ENCODE assay signal across 1 cellular context in genomic region chr3:105869531-105869833, GRCh38.
TF ChIP-seq lines count a peak whose summit lies in the region.

No MANE protein-coding gene starts in this region.

TF ChIP-seq in HepG2, 621 proteins besides CTCF, POLR2A, EP300 and RAD21 (continued from another document and continues in another):
- TF ChIP-seq ZNF513 (CRISPR knock-in tag; conservative IDR thresholded peaks at IDR 0.05) (no peak), ZSCAN20 (CRISPR knock-in tag; IDR thresholded peaks at IDR 0.05; ENCODE audit: borderline replicate concordance) (no peak), KLF9 (CRISPR knock-in tag; IDR thresholded peaks at IDR 0.05; ENCODE audit: low read depth) (no peak), ELF3 (CRISPR knock-in tag; IDR thresholded peaks at IDR 0.05) (0 out of 2 replicates have a peak, but pooled peaks have one; percentile 2), REPIN1 (CRISPR knock-in tag; IDR thresholded peaks at IDR 0.05; ENCODE audit: borderline replicate concordance, low read depth) (0 out of 2 replicates have a peak, but pooled peaks have one; percentile 13), KAT8 (CRISPR knock-in tag; IDR thresholded peaks at IDR 0.05) (peak; percentile 9; the same call in 1 of the 2 replicates), ZNF792 (CRISPR knock-in tag; IDR thresholded peaks at IDR 0.05) (no peak), ZMAT3 (CRISPR knock-in tag; conservative IDR thresholded peaks at IDR 0.05) (peak; percentile 45; the same call in 1 of the 2 replicates), ARID2 (CRISPR knock-in tag; IDR thresholded peaks at IDR 0.05; ENCODE audit: borderline replicate concordance) (0 out of 2 replicates have a peak, but pooled peaks have one; percentile 38), MTA1 (CRISPR knock-in tag; IDR thresholded peaks at IDR 0.05; ENCODE audit: borderline replicate concordance) (no peak), CENPT (CRISPR knock-in tag; IDR thresholded peaks at IDR 0.05; ENCODE audit: low read depth) (no peak), PHF20 (CRISPR knock-in tag; IDR thresholded peaks at IDR 0.05) (0 out of 2 replicates have a peak, but pooled peaks have one; percentile 3), ZBTB34 (CRISPR knock-in tag; IDR thresholded peaks at IDR 0.05) (0 out of 2 replicates have a peak, but pooled peaks have one; percentile 27), SOX6 (IDR thresholded peaks at IDR 0.05) (no peak), SOX6 (CRISPR knock-in tag; IDR thresholded peaks at IDR 0.05) (0 out of 2 replicates have a peak, but pooled peaks have one; percentile 17), IKZF4 (CRISPR knock-in tag; IDR thresholded peaks at IDR 0.05; ENCODE audit: borderline replicate concordance, low read depth, not compliant biosample characterization) (no peak), SMYD3 (CRISPR knock-in tag; IDR thresholded peaks at IDR 0.05) (peak; percentile 70; the same call in 1 of the 2 replicates), ZSCAN29 (CRISPR knock-in tag; conservative IDR thresholded peaks at IDR 0.05) (no peak), ZNF180 (CRISPR knock-in tag; IDR thresholded peaks at IDR 0.05; ENCODE audit: borderline replicate concordance, low read depth) (no peak), HMG20A (CRISPR knock-in tag; IDR thresholded peaks at IDR 0.05; ENCODE audit: borderline replicate concordance) (peak; percentile 1; the same call in 1 of the 2 replicates), IKZF5 (CRISPR knock-in tag; IDR thresholded peaks at IDR 0.05) (0 out of 2 replicates have a peak, but pooled peaks have one; percentile 12), TOPORS (CRISPR knock-in tag; IDR thresholded peaks at IDR 0.05) (no peak; the same call in 1 of the 2 replicates), SNAPC2 (CRISPR knock-in tag; IDR thresholded peaks at IDR 0.05) (0 out of 2 replicates have a peak, but pooled peaks have one; percentile 34), MEIS1 (CRISPR knock-in tag; IDR thresholded peaks at IDR 0.05; ENCODE audit: borderline replicate concordance) (no peak), TOE1 (CRISPR knock-in tag; IDR thresholded peaks at IDR 0.05) (0 out of 2 replicates have a peak, but pooled peaks have one; percentile 16), ZNF615 (CRISPR knock-in tag; IDR thresholded peaks at IDR 0.05; ENCODE audit: borderline replicate concordance) (no peak), SALL2 (CRISPR knock-in tag; IDR thresholded peaks at IDR 0.05) (no peak), TMF1 (CRISPR knock-in tag; IDR thresholded peaks at IDR 0.05; ENCODE audit: low read depth) (no peak), SAP130 (CRISPR knock-in tag; IDR thresholded peaks at IDR 0.05; ENCODE audit: low read depth) (0 out of 2 replicates have a peak, but pooled peaks have one; percentile 34), SMAD3 (CRISPR knock-in tag; IDR thresholded peaks at IDR 0.05) (0 out of 2 replicates have a peak, but pooled peaks have one; percentile 25), KAT7 (CRISPR knock-in tag; IDR thresholded peaks at IDR 0.05; ENCODE audit: borderline replicate concordance) (0 out of 2 replicates have a peak, but pooled peaks have one; percentile 26), ZNF256 (CRISPR knock-in tag; conservative IDR thresholded peaks at IDR 0.05) (no peak), ZNF614 (CRISPR knock-in tag; IDR thresholded peaks at IDR 0.05; ENCODE audit: borderline replicate concordance) (no peak), ZNF724P (CRISPR knock-in tag; IDR thresholded peaks at IDR 0.05; ENCODE audit: borderline replicate concordance) (no peak)
- TF ChIP-seq, protein P1, sequence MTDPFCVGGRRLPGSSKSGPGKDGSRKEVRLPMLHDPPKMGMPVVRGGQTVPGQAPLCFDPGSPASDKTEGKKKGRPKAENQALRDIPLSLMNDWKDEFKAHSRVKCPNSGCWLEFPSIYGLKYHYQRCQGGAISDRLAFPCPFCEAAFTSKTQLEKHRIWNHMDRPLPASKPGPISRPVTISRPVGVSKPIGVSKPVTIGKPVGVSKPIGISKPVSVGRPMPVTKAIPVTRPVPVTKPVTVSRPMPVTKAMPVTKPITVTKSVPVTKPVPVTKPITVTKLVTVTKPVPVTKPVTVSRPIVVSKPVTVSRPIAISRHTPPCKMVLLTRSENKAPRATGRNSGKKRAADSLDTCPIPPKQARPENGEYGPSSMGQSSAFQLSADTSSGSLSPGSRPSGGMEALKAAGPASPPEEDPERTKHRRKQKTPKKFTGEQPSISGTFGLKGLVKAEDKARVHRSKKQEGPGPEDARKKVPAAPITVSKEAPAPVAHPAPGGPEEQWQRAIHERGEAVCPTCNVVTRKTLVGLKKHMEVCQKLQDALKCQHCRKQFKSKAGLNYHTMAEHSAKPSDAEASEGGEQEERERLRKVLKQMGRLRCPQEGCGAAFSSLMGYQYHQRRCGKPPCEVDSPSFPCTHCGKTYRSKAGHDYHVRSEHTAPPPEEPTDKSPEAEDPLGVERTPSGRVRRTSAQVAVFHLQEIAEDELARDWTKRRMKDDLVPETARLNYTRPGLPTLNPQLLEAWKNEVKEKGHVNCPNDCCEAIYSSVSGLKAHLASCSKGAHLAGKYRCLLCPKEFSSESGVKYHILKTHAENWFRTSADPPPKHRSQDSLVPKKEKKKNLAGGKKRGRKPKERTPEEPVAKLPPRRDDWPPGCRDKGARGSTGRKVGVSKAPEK (CRISPR knock-in tag; IDR thresholded peaks at IDR 0.05; ENCODE audit: borderline replicate concordance): no peak
- TF ChIP-seq, protein P2, sequence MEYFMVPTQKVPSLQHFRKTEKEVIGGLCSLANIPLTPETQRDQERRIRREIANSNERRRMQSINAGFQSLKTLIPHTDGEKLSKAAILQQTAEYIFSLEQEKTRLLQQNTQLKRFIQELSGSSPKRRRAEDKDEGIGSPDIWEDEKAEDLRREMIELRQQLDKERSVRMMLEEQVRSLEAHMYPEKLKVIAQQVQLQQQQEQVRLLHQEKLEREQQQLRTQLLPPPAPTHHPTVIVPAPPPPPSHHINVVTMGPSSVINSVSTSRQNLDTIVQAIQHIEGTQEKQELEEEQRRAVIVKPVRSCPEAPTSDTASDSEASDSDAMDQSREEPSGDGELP (IDR thresholded peaks at IDR 0.05; ENCODE audit: borderline replicate concordance, low read depth): no peak
- TF ChIP-seq, protein P3, sequence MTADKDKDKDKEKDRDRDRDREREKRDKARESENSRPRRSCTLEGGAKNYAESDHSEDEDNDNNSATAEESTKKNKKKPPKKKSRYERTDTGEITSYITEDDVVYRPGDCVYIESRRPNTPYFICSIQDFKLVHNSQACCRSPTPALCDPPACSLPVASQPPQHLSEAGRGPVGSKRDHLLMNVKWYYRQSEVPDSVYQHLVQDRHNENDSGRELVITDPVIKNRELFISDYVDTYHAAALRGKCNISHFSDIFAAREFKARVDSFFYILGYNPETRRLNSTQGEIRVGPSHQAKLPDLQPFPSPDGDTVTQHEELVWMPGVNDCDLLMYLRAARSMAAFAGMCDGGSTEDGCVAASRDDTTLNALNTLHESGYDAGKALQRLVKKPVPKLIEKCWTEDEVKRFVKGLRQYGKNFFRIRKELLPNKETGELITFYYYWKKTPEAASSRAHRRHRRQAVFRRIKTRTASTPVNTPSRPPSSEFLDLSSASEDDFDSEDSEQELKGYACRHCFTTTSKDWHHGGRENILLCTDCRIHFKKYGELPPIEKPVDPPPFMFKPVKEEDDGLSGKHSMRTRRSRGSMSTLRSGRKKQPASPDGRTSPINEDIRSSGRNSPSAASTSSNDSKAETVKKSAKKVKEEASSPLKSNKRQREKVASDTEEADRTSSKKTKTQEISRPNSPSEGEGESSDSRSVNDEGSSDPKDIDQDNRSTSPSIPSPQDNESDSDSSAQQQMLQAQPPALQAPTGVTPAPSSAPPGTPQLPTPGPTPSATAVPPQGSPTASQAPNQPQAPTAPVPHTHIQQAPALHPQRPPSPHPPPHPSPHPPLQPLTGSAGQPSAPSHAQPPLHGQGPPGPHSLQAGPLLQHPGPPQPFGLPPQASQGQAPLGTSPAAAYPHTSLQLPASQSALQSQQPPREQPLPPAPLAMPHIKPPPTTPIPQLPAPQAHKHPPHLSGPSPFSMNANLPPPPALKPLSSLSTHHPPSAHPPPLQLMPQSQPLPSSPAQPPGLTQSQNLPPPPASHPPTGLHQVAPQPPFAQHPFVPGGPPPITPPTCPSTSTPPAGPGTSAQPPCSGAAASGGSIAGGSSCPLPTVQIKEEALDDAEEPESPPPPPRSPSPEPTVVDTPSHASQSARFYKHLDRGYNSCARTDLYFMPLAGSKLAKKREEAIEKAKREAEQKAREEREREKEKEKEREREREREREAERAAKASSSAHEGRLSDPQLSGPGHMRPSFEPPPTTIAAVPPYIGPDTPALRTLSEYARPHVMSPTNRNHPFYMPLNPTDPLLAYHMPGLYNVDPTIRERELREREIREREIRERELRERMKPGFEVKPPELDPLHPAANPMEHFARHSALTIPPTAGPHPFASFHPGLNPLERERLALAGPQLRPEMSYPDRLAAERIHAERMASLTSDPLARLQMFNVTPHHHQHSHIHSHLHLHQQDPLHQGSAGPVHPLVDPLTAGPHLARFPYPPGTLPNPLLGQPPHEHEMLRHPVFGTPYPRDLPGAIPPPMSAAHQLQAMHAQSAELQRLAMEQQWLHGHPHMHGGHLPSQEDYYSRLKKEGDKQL (CRISPR knock-in tag; IDR thresholded peaks at IDR 0.05; ENCODE audit: low read depth): no peak
- TF ChIP-seq, protein P4, sequence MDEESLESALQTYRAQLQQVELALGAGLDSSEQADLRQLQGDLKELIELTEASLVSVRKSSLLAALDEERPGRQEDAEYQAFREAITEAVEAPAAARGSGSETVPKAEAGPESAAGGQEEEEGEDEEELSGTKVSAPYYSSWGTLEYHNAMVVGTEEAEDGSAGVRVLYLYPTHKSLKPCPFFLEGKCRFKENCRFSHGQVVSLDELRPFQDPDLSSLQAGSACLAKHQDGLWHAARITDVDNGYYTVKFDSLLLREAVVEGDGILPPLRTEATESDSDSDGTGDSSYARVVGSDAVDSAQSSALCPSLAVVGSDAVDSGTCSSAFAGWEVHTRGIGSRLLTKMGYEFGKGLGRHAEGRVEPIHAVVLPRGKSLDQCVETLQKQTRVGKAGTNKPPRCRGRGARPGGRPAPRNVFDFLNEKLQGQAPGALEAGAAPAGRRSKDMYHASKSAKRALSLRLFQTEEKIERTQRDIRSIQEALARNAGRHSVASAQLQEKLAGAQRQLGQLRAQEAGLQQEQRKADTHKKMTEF (CRISPR knock-in tag; IDR thresholded peaks at IDR 0.05): 0 out of 2 replicates have a peak, but pooled peaks have one; percentile 5
- TF ChIP-seq, protein P5, sequence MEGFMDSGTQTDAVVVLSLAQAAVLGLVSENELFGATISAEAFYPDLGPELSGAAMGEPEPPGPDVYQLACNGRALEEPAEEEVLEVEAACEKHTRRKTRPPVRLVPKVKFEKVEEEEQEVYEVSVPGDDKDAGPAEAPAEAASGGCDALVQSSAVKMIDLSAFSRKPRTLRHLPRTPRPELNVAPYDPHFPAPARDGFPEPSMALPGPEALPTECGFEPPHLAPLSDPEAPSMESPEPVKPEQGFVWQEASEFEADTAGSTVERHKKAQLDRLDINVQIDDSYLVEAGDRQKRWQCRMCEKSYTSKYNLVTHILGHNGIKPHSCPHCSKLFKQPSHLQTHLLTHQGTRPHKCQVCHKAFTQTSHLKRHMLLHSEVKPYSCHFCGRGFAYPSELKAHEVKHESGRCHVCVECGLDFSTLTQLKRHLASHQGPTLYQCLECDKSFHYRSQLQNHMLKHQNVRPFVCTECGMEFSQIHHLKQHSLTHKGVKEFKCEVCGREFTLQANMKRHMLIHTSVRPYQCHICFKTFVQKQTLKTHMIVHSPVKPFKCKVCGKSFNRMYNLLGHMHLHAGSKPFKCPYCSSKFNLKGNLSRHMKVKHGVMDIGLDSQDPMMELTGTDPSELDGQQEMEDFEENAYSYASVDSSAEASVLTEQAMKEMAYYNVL (CRISPR knock-in tag; IDR thresholded peaks at IDR 0.05; ENCODE audit: borderline replicate concordance): no peak
- TF ChIP-seq, protein P6, sequence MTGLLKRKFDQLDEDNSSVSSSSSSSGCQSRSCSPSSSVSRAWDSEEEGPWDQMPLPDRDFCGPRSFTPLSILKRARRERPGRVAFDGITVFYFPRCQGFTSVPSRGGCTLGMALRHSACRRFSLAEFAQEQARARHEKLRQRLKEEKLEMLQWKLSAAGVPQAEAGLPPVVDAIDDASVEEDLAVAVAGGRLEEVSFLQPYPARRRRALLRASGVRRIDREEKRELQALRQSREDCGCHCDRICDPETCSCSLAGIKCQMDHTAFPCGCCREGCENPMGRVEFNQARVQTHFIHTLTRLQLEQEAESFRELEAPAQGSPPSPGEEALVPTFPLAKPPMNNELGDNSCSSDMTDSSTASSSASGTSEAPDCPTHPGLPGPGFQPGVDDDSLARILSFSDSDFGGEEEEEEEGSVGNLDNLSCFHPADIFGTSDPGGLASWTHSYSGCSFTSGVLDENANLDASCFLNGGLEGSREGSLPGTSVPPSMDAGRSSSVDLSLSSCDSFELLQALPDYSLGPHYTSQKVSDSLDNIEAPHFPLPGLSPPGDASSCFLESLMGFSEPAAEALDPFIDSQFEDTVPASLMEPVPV (CRISPR knock-in tag; IDR thresholded peaks at IDR 0.05): no peak; the same call in 1 of the 2 replicates
